8 cellular contexts compared by ENCODE assay signal in genomic region chr15:63939531-63940130, GRCh38.
A peak's percentile ranks its signal among the peaks of the same experiment; 100 is the strongest.
DNase-seq lines count a peak whose midpoint lies in the region; ATAC-seq and TF ChIP-seq lines count a peak whose summit lies in the region.

No MANE protein-coding gene starts in this region.

- 10% methylated on average over 4 of the region's 4 CpGs for WGBS in right cardiac atrium
- WGBS in smooth muscle cell (ENCODE audit: low lambda C conversion rate) = 29% methylated on average over 4 of the region's 4 CpGs

- H3K9ac ChIP-seq in smooth muscle cell (ENCODE audit: low read depth) = no peak overlapping the region

- H4K20me1 ChIP-seq in smooth muscle cell (ENCODE audit: low read depth) = no peaks in the 10 kb centered on the region

- DNase-seq in GM20000 (ENCODE audit: low spot score) (peak; percentile 52), right cardiac atrium (peak in 2 of 3 donors; percentile 67 to 69), smooth muscle cell (lab: John Stamatoyannopoulos, UW; ENCODE audit: unreplicated experiment) (no peak), cerebellum (ENCODE audit: low spot score) (no peak), NCI-H774 (lab: John Stamatoyannopoulos, UW) (no peak), NCI-H146 treated with DMSO at 0.1 percent for 48 hours (lab: John Stamatoyannopoulos, UW; ENCODE audit: unreplicated experiment) (no peak), NCI-H2196 treated with DMSO at 0.1 percent for 48 hours (lab: John Stamatoyannopoulos, UW; ENCODE audit: unreplicated experiment) (no peak)
- peak; percentile 13 for DNase-seq in activated effector memory CD4-positive, alpha-beta T cell treated with Interleukin-2 at 50 U/mL for 16 hours

- intact Hi-C loops in right cardiac atrium (cut with DNase I) = loop anchor here in 1 of 4 donors (10.0 kb wide), 1 partner anchor 105 kb away; the partner anchor contains the start of gene DAPK2

- H3K79me2 ChIP-seq in smooth muscle cell (ENCODE audit: low read depth) = no peaks in the 10 kb centered on the region

- no peak overlapping the region for H2AFZ ChIP-seq in smooth muscle cell (ENCODE audit: low read depth)

- peak; percentile 79 to 80 for ATAC-seq in right cardiac atrium

- no peaks in the 10 kb centered on the region for H3K9me3 ChIP-seq in right cardiac atrium (ENCODE audit: control insufficient read depth, low read length)
- no peaks in the 10 kb centered on the region for H3K9me3 ChIP-seq in smooth muscle cell (replicated peaks; ENCODE audit: low read depth)

- peaks cover 10% of the 10 kb centered on the region for H3K4me1 ChIP-seq in right cardiac atrium (ENCODE audit: control insufficient read depth, insufficient read depth, low read length)
- no peaks in the 10 kb centered on the region for H3K4me1 ChIP-seq in smooth muscle cell (ENCODE audit: low read depth)

- peak overlapping the region; percentile 30 for H3K4me2 ChIP-seq in smooth muscle cell

- H3K27ac ChIP-seq in right cardiac atrium (ENCODE audit: low read length) (peak overlapping the region; percentile 83), smooth muscle cell (ENCODE audit: low read depth) (peak overlapping the region; percentile 53)

- H3K4me3 ChIP-seq in right cardiac atrium (ENCODE audit: low read length) = no peak overlapping the region
- H3K4me3 ChIP-seq in smooth muscle cell = no peak overlapping the region

- no peaks in the 10 kb centered on the region for H3K27me3 ChIP-seq in right cardiac atrium (ENCODE audit: control insufficient read depth, insufficient read depth)
- H3K27me3 ChIP-seq in smooth muscle cell (ENCODE audit: low read depth) = no peaks in the 10 kb centered on the region

- TF ChIP-seq CTCF in GM20000 (IDR thresholded peaks at IDR 0.05; ENCODE audit: extremely low read depth, missing control alignments) (no peak), smooth muscle cell (IDR thresholded peaks at IDR 0.05; ENCODE audit: borderline replicate concordance, insufficient read depth, poor library complexity, severe bottlenecking) (no peak)

- no peaks in the 10 kb centered on the region for H3K36me3 ChIP-seq in smooth muscle cell (ENCODE audit: low read depth)

- H3F3A ChIP-seq in smooth muscle cell (ENCODE audit: low read depth) = no peaks in the 10 kb centered on the region

Comparison
In these comparisons a context has a peak if more than half of its experiments do, and no peak if none do; other contexts are left out.
1. DNase-seq: peak in GM20000 (single experiment), activated effector memory CD4-positive, alpha-beta T cell treated with Interleukin-2 at 50 U/mL for 16 hours (single experiment) and right cardiac atrium (2 of 3); none in smooth muscle cell (single experiment), cerebellum (single experiment), NCI-H774 (single experiment), NCI-H146 treated with DMSO at 0.1 percent for 48 hours (single experiment) and NCI-H2196 treated with DMSO at 0.1 percent for 48 hours (single experiment).